Comparison of ENCODE assay signal across 10 cellular contexts in genomic region chr19:51715850-51716249, GRCh38. TPM values are rescaled to one million over a fixed set of nuclear protein-coding genes. Genes with fewer than 3 reads are reported as not detected.
"Had no signal": no experiment of that assay in that cellular context is flagged by ENCODE, and none has a peak within 500 bp of the region (broad histone marks: within the 10 kb centered on the region; RNA-seq: fewer than 3 reads in every experiment).

No MANE protein-coding gene starts in this region.

- H3K27ac ChIP-seq: HL-60, KMS-11 had no signal

- ATAC-seq: HepG2 had no signal

- H3K4me3 Mint-ChIP-seq: IgD-negative memory B cell had no signal

- H3K4me2 ChIP-seq: KMS-11 had no signal

- H3K27ac Mint-ChIP-seq: IgD-negative memory B cell had no signal

- H3K9ac ChIP-seq: KMS-11 had no signal

- FAIRE-seq: HepG2, HTR-8/SVneo had no signal

- DNase-seq: IMR-90, KBM-7, KG1 had no signal

RNA-seq across cellular contexts. Expression of gene HAS1, which starts 7.9 kb away (rescaled TPM):
- total RNA-seq: HepG2, HT1080, IMR-90 had no signal
- polyA plus RNA-seq: IgD-negative memory B cell, IMR-90 had no signal

RNA-seq across cellular contexts. Expression of gene FPR1, which starts 35.8 kb away (rescaled TPM):
- total RNA-seq: HepG2, HT-29, IMR-90 had no signal
- polyA plus RNA-seq: HepG2, IMR-90 had no signal

RNA-seq across cellular contexts. Expression of gene FPR2, which starts 45.1 kb away (rescaled TPM):
- total RNA-seq: HepG2, HT-29, IMR-90 had no signal
- polyA plus RNA-seq: HepG2, IgD-negative memory B cell, IMR-90 had no signal
